8 cellular contexts compared by ENCODE assay signal in the genomic region with DNA sequence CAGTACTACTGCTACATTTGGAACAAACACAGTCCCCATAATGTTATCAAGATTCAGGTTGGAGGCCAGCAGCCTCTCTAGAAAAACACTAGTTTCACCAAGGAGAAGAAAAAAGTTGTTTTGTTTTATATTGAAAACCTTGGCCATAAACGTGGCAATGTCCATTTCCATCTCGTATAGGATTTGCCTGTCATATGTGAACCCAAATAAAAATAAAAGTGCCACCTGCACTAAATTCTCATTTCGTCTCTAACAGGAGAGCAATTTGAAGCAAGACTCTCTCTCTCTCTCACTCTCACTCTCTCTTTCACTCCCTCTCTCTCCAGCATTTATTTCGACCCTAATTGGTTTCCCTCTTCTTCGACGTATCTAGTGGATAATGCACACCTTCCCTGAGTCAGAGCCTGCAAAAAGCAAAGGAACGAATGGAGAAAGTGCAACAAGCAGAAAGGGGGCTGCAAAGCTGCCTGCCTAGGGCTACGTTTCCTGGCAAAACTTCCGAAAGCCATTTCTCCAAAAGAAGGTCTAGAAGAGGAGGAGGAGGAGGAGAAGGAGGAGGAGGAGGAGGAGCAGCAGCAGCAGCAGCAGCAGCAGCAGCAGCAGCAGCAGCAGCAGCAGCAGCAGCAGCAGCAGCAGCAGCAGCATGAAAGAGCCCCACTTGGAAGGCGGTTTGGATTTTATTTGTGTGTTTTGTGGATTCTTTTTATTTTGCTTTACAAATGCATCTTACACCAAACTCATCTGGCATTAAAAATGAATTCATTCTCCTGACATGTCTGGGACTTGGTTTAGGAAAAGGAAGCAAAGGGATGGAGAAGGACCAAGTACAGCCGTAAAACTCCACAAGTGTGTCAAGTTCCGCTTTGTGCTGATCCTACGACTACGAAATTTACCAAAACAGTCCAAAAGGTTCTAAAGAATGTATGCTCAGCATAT. TPM values are rescaled to one million over a fixed set of nuclear protein-coding genes. Genes with fewer than 3 reads are reported as not detected.
A peak's percentile ranks its signal among the peaks of the same experiment; 100 is the strongest.
DNase-seq lines count a peak whose midpoint lies in the region; ATAC-seq and TF ChIP-seq lines count a peak whose summit lies in the region.

No MANE protein-coding gene starts in this region.

- peaks cover 60% of the 10 kb centered on the region; the same call in 1 of the 2 replicates for H3K79me2 ChIP-seq in OCI-LY7 (ENCODE audit: insufficient read depth, low read depth, low read length)
- no peaks in the 10 kb centered on the region for H3K79me2 ChIP-seq in MM.1S (ENCODE audit: low read length)

- peak overlapping the region; percentile 81 for H3K4me2 ChIP-seq in OCI-LY7 (ENCODE audit: low read length)
- H3K4me2 ChIP-seq in MM.1S (ENCODE audit: low read depth, low read length): no peak overlapping the region

- H3K27me3 ChIP-seq in MM.1S (replicated peaks; ENCODE audit: insufficient read depth, low read length): no peaks in the 10 kb centered on the region

- H3K4me1 ChIP-seq in OCI-LY7 (ENCODE audit: insufficient read depth, low read length, poor library complexity, severe bottlenecking): peaks cover 37% of the 10 kb centered on the region
- no peaks in the 10 kb centered on the region; the same call in 1 of the 2 replicates for H3K4me1 ChIP-seq in MM.1S (ENCODE audit: low read length)

- H3K4me3 Mint-ChIP-seq in activated CD4-positive, alpha-beta memory T cell treated with anti-CD3 and anti-CD28 coated beads, Interleukin-2, amount 10 ng/mL, durations not matched to agents 7 days and 5 days: no peak overlapping the region

- DNase-seq in GM13976 (ENCODE audit: low spot score): peak; percentile 9
- DNase-seq in OCI-LY7 (ENCODE audit: low spot score): peak; percentile 9
- DNase-seq in fibroblast of the aortic adventitia (ENCODE audit: low read depth): peak; percentile 56
- DNase-seq in renal cortical epithelial cell (ENCODE audit: low read depth): peak; percentile 1
- DNase-seq in MM.1S: no peak
- DNase-seq in NK-92 (lab: John Stamatoyannopoulos, UW; ENCODE audit: unreplicated experiment): no peak
- no peak for DNase-seq in activated CD4-positive, alpha-beta memory T cell treated with anti-CD3 and anti-CD28 coated beads, Interleukin-2, amount 10 ng/mL, durations not matched to agents 7 days and 5 days

- intact Hi-C loops in OCI-LY7 (cut with micrococcal nuclease; ENCODE audit: unreplicated experiment): loop anchor here (5.0 to 10.0 kb wide), 3 partner anchors 79 to 1231 kb away; partner anchors contain the start of genes C18orf54 and STARD6

- H3K36me3 ChIP-seq in OCI-LY7 (ENCODE audit: insufficient read depth, low read length) (peaks cover 36% of the 10 kb centered on the region), MM.1S (replicated peaks; ENCODE audit: insufficient read depth, low read length) (no peaks in the 10 kb centered on the region)

- H3K9me2 ChIP-seq in OCI-LY7 (ENCODE audit: insufficient read depth, low read length): no peaks in the 10 kb centered on the region
- H3K9me2 ChIP-seq in MM.1S (replicated peaks; ENCODE audit: insufficient read depth, low read length): no peaks in the 10 kb centered on the region

- peaks cover 3% of the 10 kb centered on the region for H3K36me3 Mint-ChIP-seq in activated CD4-positive, alpha-beta memory T cell treated with anti-CD3 and anti-CD28 coated beads, Interleukin-2, amount 10 ng/mL, durations not matched to agents 7 days and 5 days (ENCODE audit: low read depth)

- peak overlapping the region; percentile 59 for H3K27ac ChIP-seq in OCI-LY7 (ENCODE audit: low read depth, low read length, poor library complexity, severe bottlenecking)
- no peak overlapping the region for H3K27ac ChIP-seq in MM.1S (ENCODE audit: low read length)

- in situ Hi-C loops in GM13976 (cut with MboI; ENCODE audit: low sequenced_read_pairs, unreplicated experiment): no loop called here

- no peaks in the 10 kb centered on the region for H3K9me3 Mint-ChIP-seq in activated CD4-positive, alpha-beta memory T cell treated with anti-CD3 and anti-CD28 coated beads, Interleukin-2, amount 10 ng/mL, durations not matched to agents 7 days and 5 days

- H3K27ac Mint-ChIP-seq in activated CD4-positive, alpha-beta memory T cell treated with anti-CD3 and anti-CD28 coated beads, Interleukin-2, amount 10 ng/mL, durations not matched to agents 7 days and 5 days: no peak overlapping the region

- no peaks in the 10 kb centered on the region for H4K20me1 ChIP-seq in OCI-LY7 (ENCODE audit: insufficient read depth, low read length)
- no peaks in the 10 kb centered on the region for H4K20me1 ChIP-seq in MM.1S (ENCODE audit: insufficient read depth, low read length)

- no peak for ATAC-seq in HG02938 (IDR thresholded peaks at IDR 0.05; ENCODE audit: unreplicated experiment)

- POLR2A ChIA-PET in OCI-LY7 (lab: Charles Lee): interaction anchor here (0.7 to 1.5 kb wide), 5 partner anchors 121 to 289 kb away, joined by 3 to 5 read pairs (median 3); no protein-coding TSS in a partner anchor
- POLR2A ChIA-PET in activated CD4-positive, alpha-beta memory T cell treated with anti-CD3 and anti-CD28 coated beads, Interleukin-2, amount 10 ng/mL, durations not matched to agents 7 days and 5 days (lab: Charles Lee): no interaction called here

- H3F3A ChIP-seq in MM.1S (ENCODE audit: insufficient read depth, low read length): peaks cover 11% of the 10 kb centered on the region

- TSS peak; percentile 49 for BruUV-seq in OCI-LY7 (replicated peaks; lab: Mats Ljungman, UMichigan)

- H3K4me3 ChIP-seq in OCI-LY7 (ENCODE audit: low read depth, low read length, poor library complexity, severe bottlenecking) (peak overlapping the region; percentile 90), fibroblast of the aortic adventitia (ENCODE audit: low read depth, low read length) (peak overlapping the region; percentile 74), MM.1S (ENCODE audit: low read length) (no peak overlapping the region; the same call in 1 of the 2 replicates)

- H3K27me3 Mint-ChIP-seq in activated CD4-positive, alpha-beta memory T cell treated with anti-CD3 and anti-CD28 coated beads, Interleukin-2, amount 10 ng/mL, durations not matched to agents 7 days and 5 days: peaks cover 48% of the 10 kb centered on the region

- H3K9me3 ChIP-seq in OCI-LY7 (ENCODE audit: low read length): no peaks in the 10 kb centered on the region
- no peaks in the 10 kb centered on the region for H3K9me3 ChIP-seq in MM.1S (replicated peaks; ENCODE audit: insufficient read depth, low read length)

- no peak overlapping the region for H3K9ac ChIP-seq in MM.1S (ENCODE audit: low read length)

- TF ChIP-seq CTCF in GM13976 (IDR thresholded peaks at IDR 0.05; ENCODE audit: borderline replicate concordance, control extremely low read depth, extremely low read depth, insufficient read depth, missing control alignments): no peak
- TF ChIP-seq CTCF in OCI-LY7 (conservative IDR thresholded peaks at IDR 0.05; ENCODE audit: low read length): no peak
- no peak for TF ChIP-seq CTCF in fibroblast of the aortic adventitia (IDR thresholded peaks at IDR 0.05; ENCODE audit: insufficient read depth, low read length)
- no peak for TF ChIP-seq CTCF in MM.1S (IDR thresholded peaks at IDR 0.05; ENCODE audit: low read length)

- H2AFZ ChIP-seq in OCI-LY7 (ENCODE audit: low read length) (no peak overlapping the region), MM.1S (ENCODE audit: low read length) (no peak overlapping the region)

- CTCF ChIA-PET in OCI-LY7 (lab: Charles Lee; ENCODE audit: unreplicated experiment): no interaction called here
- CTCF ChIA-PET in activated CD4-positive, alpha-beta memory T cell treated with anti-CD3 and anti-CD28 coated beads, Interleukin-2, amount 10 ng/mL, durations not matched to agents 7 days and 5 days (lab: Charles Lee): no interaction called here

- H3K4me1 Mint-ChIP-seq in activated CD4-positive, alpha-beta memory T cell treated with anti-CD3 and anti-CD28 coated beads, Interleukin-2, amount 10 ng/mL, durations not matched to agents 7 days and 5 days: peaks cover 21% of the 10 kb centered on the region

RNA-seq across cellular contexts. Expression of gene TCF4, which starts 2.1 kb away (rescaled TPM):
- 75.9 and 93.4 TPM in 2 replicates for total RNA-seq in OCI-LY7 (2014; rRNA removed; shearing (Covaris generic))
- total RNA-seq in OCI-LY7 (2022) (76.0 and 97.6 TPM in 2 replicates), fibroblast of the aortic adventitia (ENCODE audit: low replicate concordance) (105 TPM in 2 replicates), renal cortical epithelial cell (2.8 and 11.0 TPM in 2 replicates)
- total RNA-seq in activated CD4-positive, alpha-beta memory T cell treated with anti-CD3 and anti-CD28 coated beads, Interleukin-2, amount 10 ng/mL, durations not matched to agents 7 days and 5 days: under 1 TPM; 0.28 to 0.45 TPM

Comparison
In these comparisons a context has a peak if more than half of its experiments do, and no peak if none do; other contexts are left out.
1. DNase-seq: peak in GM13976 (single experiment), OCI-LY7 (single experiment), fibroblast of the aortic adventitia (single experiment) and renal cortical epithelial cell (single experiment); none in MM.1S (single experiment), NK-92 (single experiment) and activated CD4-positive, alpha-beta memory T cell treated with anti-CD3 and anti-CD28 coated beads, Interleukin-2, amount 10 ng/mL, durations not matched to agents 7 days and 5 days (single experiment).